17 cellular contexts compared by ENCODE assay signal in the genomic region with DNA sequence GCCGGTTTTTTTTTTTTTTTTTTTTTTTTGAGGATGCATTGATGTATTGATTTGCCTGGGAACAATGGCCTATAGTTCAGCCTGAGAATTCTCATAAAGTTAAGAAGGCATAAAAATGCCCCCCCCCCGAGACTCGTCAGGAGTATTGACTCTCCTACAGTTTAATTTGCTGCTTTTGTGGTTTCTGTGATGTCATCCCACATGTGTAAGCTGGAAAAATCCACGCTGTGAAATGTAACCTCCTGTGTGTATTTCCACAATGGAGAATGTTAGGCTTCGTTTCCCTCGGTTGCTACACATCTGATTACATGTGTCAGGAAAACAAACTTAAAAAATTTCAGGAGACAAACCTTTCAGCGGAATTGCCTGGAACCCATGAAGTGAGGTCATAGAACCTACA.
DNase-seq lines count a peak whose midpoint lies in the region; ATAC-seq and TF ChIP-seq lines count a peak whose summit lies in the region.
"Had no signal": no experiment of that assay in that cellular context is flagged by ENCODE, and none has a peak within 500 bp of the region (broad histone marks: within the 10 kb centered on the region; RNA-seq: fewer than 3 reads in every experiment).

No MANE protein-coding gene starts in this region.

- TF ChIP-seq CTCF in Caco-2 (IDR thresholded peaks at IDR 0.05; ENCODE audit: insufficient read depth in 1 of 2, low read depth in 1 of 2, low read length in 1 of 2, severe bottlenecking in 1 of 2, unreplicated experiment in 1 of 2) = no peak

- intact Hi-C loops in Caco-2 (cut with micrococcal nuclease; ENCODE audit: unreplicated experiment) = no loop called here

- H3K27me3 ChIP-seq in SJCRH30 = no peaks in the 10 kb centered on the region
- H3K27me3 ChIP-seq in Caco-2 (replicated peaks; ENCODE audit: control insufficient read depth, insufficient read depth, low read length) = no peaks in the 10 kb centered on the region
- H3K27me3 ChIP-seq: adrenal gland, uterus had no signal

- H3K4me1 ChIP-seq in SJCRH30 (peaks cover 40% of the 10 kb centered on the region), Caco-2 (no peaks in the 10 kb centered on the region; the same call in 1 of the 2 replicates)
- H3K4me1 ChIP-seq: adrenal gland, uterus had no signal

- ATAC-seq in HG03108 (IDR thresholded peaks at IDR 0.05; ENCODE audit: unreplicated experiment) (no peak), GM18870 (IDR thresholded peaks at IDR 0.05; ENCODE audit: unreplicated experiment) (no peak)

- H3K9me3 ChIP-seq in SJCRH30 (replicated peaks) (no peaks in the 10 kb centered on the region), Caco-2 (no peaks in the 10 kb centered on the region)
- H3K9me3 ChIP-seq: adrenal gland, uterus had no signal

- H3K4me1 Mint-ChIP-seq in Caco-2 (ENCODE audit: low read depth, unreplicated experiment) = peaks cover 11% of the 10 kb centered on the region

- no TSS peak for BruUV-seq in Caco-2 (replicated peaks; lab: Mats Ljungman, UMichigan)

- peak; percentile 11 for DNase-seq in A172 (ENCODE audit: low spot score)
- DNase-seq in GM04503 (ENCODE audit: low read depth) = peak; percentile 31
- peak; percentile 27 to 65 for DNase-seq in SJCRH30
- peak; percentile 95 for DNase-seq in glomerular visceral epithelial cell (ENCODE audit: extremely low spot score)
- DNase-seq in activated naive CD4-positive, alpha-beta T cell treated with Interleukin-2 at 50 U/mL for 16 hours = no peak
- no peak for DNase-seq in Caco-2
- DNase-seq: activated B cell treated with CpG ODN at 0.5 μM for 24 hours; activated CD8-positive, alpha-beta memory T cell treated with anti-CD3 and anti-CD28 coated beads, Interleukin-2, amount 50 U/mL, for 48 hours; adrenal gland; AML-193; effector memory CD4-positive, alpha-beta T cell; NCI-H1436 treated with DMSO at 0.1 percent for 48 hours; NCI-H82; uterus had no signal

- CTCF ChIA-PET in Caco-2 (lab: Charles Lee) = no interaction called here

- no peaks in the 10 kb centered on the region for H3K36me3 ChIP-seq in SJCRH30
- H3K36me3 ChIP-seq in Caco-2 (ENCODE audit: control insufficient read depth, insufficient read depth, low read length) = no peaks in the 10 kb centered on the region
- H3K36me3 ChIP-seq: adrenal gland, uterus had no signal

- no peaks in the 10 kb centered on the region for H3K9me3 Mint-ChIP-seq in Caco-2 (ENCODE audit: unreplicated experiment)

- POLR2A ChIA-PET in Caco-2 (lab: Charles Lee) = interaction anchor here (0.5 kb wide), 1 partner anchor 150 kb away, joined by 3 read pairs; no protein-coding TSS in a partner anchor

- no peak overlapping the region for H3K27ac Mint-ChIP-seq in Caco-2 (ENCODE audit: unreplicated experiment)
- H3K27ac Mint-ChIP-seq: activated B cell treated with CpG ODN at 0.5 μM for 24 hours had no signal

- no peaks in the 10 kb centered on the region for H3K36me3 Mint-ChIP-seq in Caco-2 (ENCODE audit: insufficient read depth, unreplicated experiment)

- peak overlapping the region; percentile 98 for H3K27ac ChIP-seq in SJCRH30
- H3K27ac ChIP-seq: adrenal gland, uterus had no signal

- H3K27me3 Mint-ChIP-seq in Caco-2 (ENCODE audit: insufficient read depth, unreplicated experiment) = no peaks in the 10 kb centered on the region
- H3K27me3 Mint-ChIP-seq: activated B cell treated with CpG ODN at 0.5 μM for 24 hours had no signal

- H3K4me3 Mint-ChIP-seq in Caco-2 (ENCODE audit: unreplicated experiment) = no peak overlapping the region
- H3K4me3 Mint-ChIP-seq: activated B cell treated with CpG ODN at 0.5 μM for 24 hours had no signal

- H3K4me3 ChIP-seq in SJCRH30 (peak overlapping the region; percentile 26; the same call in 1 of the 2 replicates), Caco-2 (ENCODE audit: low read depth, low read length) (no peak overlapping the region)
- H3K4me3 ChIP-seq: adrenal gland, lung, uterus had no signal

Comparison
In these comparisons a context has a peak if more than half of its experiments do, and no peak if none do; other contexts are left out.
1. DNase-seq: peak in A172 (single experiment), GM04503 (single experiment), SJCRH30 (2 of 2) and glomerular visceral epithelial cell (single experiment); none in activated naive CD4-positive, alpha-beta T cell treated with Interleukin-2 at 50 U/mL for 16 hours (single experiment) and Caco-2 (0 of 2).